In genomic region chr5:179612577-179613459, GRCh38 we compare ENCODE assay signal across 12 cellular contexts. TPM values are rescaled to one million over a fixed set of nuclear protein-coding genes. Genes with fewer than 3 reads are reported as not detected.
DNase-seq lines count a peak whose midpoint lies in the region; ATAC-seq and TF ChIP-seq lines count a peak whose summit lies in the region.
"Had no signal": no experiment of that assay in that cellular context is flagged by ENCODE, and none has a peak within 500 bp of the region (broad histone marks: within the 10 kb centered on the region; RNA-seq: fewer than 3 reads in every experiment).

No MANE protein-coding gene starts in this region.

- H3K9me3 Mint-ChIP-seq in H9 (no peaks in the 10 kb centered on the region; a peak in 1 of 5 replicates), natural killer cell (no peaks in the 10 kb centered on the region)
- H3K9me3 Mint-ChIP-seq in activated T-cell treated with anti-CD3 and anti-CD28 coated beads, Interleukin-2, amount 50 U/mL, for 72 hours, result no peaks in the 10 kb centered on the region

- H3K4me3 Mint-ChIP-seq in H9, result peak overlapping the region in 1 of 2 experiments; percentile 22; a peak in 1 of 5 replicates
- peak overlapping the region in 1 of 2 donors; percentile 17 for H3K4me3 Mint-ChIP-seq in activated T-cell treated with anti-CD3 and anti-CD28 coated beads, Interleukin-2, amount 50 U/mL, for 72 hours
- peak overlapping the region; percentile 38 for H3K4me3 Mint-ChIP-seq in natural killer cell

- TF ChIP-seq CTCF in H9 (conservative IDR thresholded peaks at IDR 0.05) (no peak), natural killer cell (IDR thresholded peaks at IDR 0.05) (no peak)

- no peak overlapping the region for H2BK120ac ChIP-seq in H9 (ENCODE audit: low read depth, low read length, poor library complexity, severe bottlenecking)

- peaks cover 24 to 33% of the 10 kb centered on the region in 2 experiments for H3K4me1 Mint-ChIP-seq in H9
- H3K4me1 Mint-ChIP-seq in activated T-cell treated with anti-CD3 and anti-CD28 coated beads, Interleukin-2, amount 50 U/mL, for 72 hours (ENCODE audit: low read depth), result peaks cover 85% of the 10 kb centered on the region
- peaks cover 62 to 65% of the 10 kb centered on the region in 2 donors for H3K4me1 Mint-ChIP-seq in natural killer cell

- H3K23ac ChIP-seq in H9 (ENCODE audit: insufficient read length, low read depth, low read length), result no peak overlapping the region

- H3K4me1 ChIP-seq in H9 (ENCODE audit: insufficient read depth, low read length), result no peaks in the 10 kb centered on the region

- no peak overlapping the region for H3K14ac ChIP-seq in H9 (ENCODE audit: insufficient read depth, low read length)

- H2BK15ac ChIP-seq in H9 (ENCODE audit: low read depth, low read length), result no peak overlapping the region

- H3K9me3 ChIP-seq in H9 (ENCODE audit: control insufficient read depth, low read depth, low read length), result no peaks in the 10 kb centered on the region
- H3K9me3 ChIP-seq: heart right ventricle, SJSA1 had no signal

- no peak overlapping the region for H4K8ac ChIP-seq in H9 (replicated peaks; ENCODE audit: insufficient read length, low read depth, low read length)

- H3K27ac Mint-ChIP-seq in H9, result peak overlapping the region; percentile 29 to 97 (median 92); a peak in 5 of 7 replicates
- H3K27ac Mint-ChIP-seq in activated T-cell treated with anti-CD3 and anti-CD28 coated beads, Interleukin-2, amount 50 U/mL, for 72 hours, result peak overlapping the region; percentile 59
- peak overlapping the region; percentile 57 to 98 for H3K27ac Mint-ChIP-seq in natural killer cell

- H3K27me3 Mint-ChIP-seq in H9 (ENCODE audit: low read depth), result no peaks in the 10 kb centered on the region; the same call in none of the 2 replicates
- H3K27me3 Mint-ChIP-seq in activated T-cell treated with anti-CD3 and anti-CD28 coated beads, Interleukin-2, amount 50 U/mL, for 72 hours (ENCODE audit: low read depth), result no peaks in the 10 kb centered on the region
- H3K27me3 Mint-ChIP-seq in natural killer cell (ENCODE audit: low read depth in 2 of 2), result no peaks in the 10 kb centered on the region

- no peak overlapping the region for H2AFZ ChIP-seq in H9 (ENCODE audit: low read length)

- H3K56ac ChIP-seq in H9 (ENCODE audit: insufficient read length, low read depth, low read length), result no peak overlapping the region

- H3K23me2 ChIP-seq in H9 (ENCODE audit: insufficient read length, low read depth, low read length, poor library complexity, severe bottlenecking), result no peaks in the 10 kb centered on the region

- H3K18ac ChIP-seq in H9 (ENCODE audit: insufficient read length, low read depth, low read length), result no peak overlapping the region

- no peaks in the 10 kb centered on the region for H3K27me3 ChIP-seq in H9 (ENCODE audit: insufficient read depth, low read length)
- H3K27me3 ChIP-seq: heart right ventricle, SJSA1 had no signal

- ATAC-seq in activated T-cell treated with anti-CD3 and anti-CD28 coated beads, Interleukin-2, amount 50 U/mL, for 72 hours (replicated peaks in 1 of 2), result peak in 1 of 2 donors; percentile 1
- no peak for ATAC-seq in natural killer cell
- ATAC-seq in GM21825 (IDR thresholded peaks at IDR 0.05; ENCODE audit: unreplicated experiment), result no peak
- ATAC-seq: heart right ventricle had no signal

- no peak overlapping the region for H4K5ac ChIP-seq in H9 (ENCODE audit: insufficient read length, low read depth, low read length)

- no peak overlapping the region for H2BK20ac ChIP-seq in H9 (ENCODE audit: low read depth, low read length, poor library complexity, severe bottlenecking)

- H2BK12ac ChIP-seq in H9 (ENCODE audit: insufficient read length, low read depth, low read length), result no peak overlapping the region

- DNase-seq in DMS 273 (lab: John Stamatoyannopoulos, UW; ENCODE audit: unreplicated experiment), result peak; percentile 69
- no peak for DNase-seq in H9
- DNase-seq in activated T-cell treated with anti-CD3 and anti-CD28 coated beads, Interleukin-2, amount 50 U/mL, for 72 hours, result no peak
- no peak for DNase-seq in natural killer cell
- DNase-seq in NCI-H446 (lab: John Stamatoyannopoulos, UW), result no peak
- DNase-seq in cortex of kidney (lab: John Stamatoyannopoulos, UW), result no peak
- DNase-seq: heart right ventricle; midbrain; NCI-H226; stimulated activated naive CD4-positive, alpha-beta T cell treated with Interleukin-2 at 50 U/mL for 16 hours had no signal

- H2AK5ac ChIP-seq in H9 (ENCODE audit: insufficient read length, low read length), result no peak overlapping the region

- H3K4me2 ChIP-seq in H9 (ENCODE audit: insufficient read depth, insufficient read length, low read length), result no peak overlapping the region

- WGBS in H9 (ENCODE audit: extremely low coverage, insufficient read length, low lambda C conversion rate), result no CpG with 5 or more reads among the region's 21 CpGs

- intact Hi-C loops in natural killer cell (cut with micrococcal nuclease), result no loop called here

- H2BK5ac ChIP-seq in H9 (ENCODE audit: insufficient read length, low read length), result no peak overlapping the region

- H3K4ac ChIP-seq in H9 (ENCODE audit: low read depth, low read length), result no peak overlapping the region

- H3K27ac ChIP-seq in H9 (ENCODE audit: insufficient read length, low read depth, low read length), result no peak overlapping the region
- H3K27ac ChIP-seq: heart right ventricle, SJSA1 had no signal

- H3K79me2 ChIP-seq in H9 (ENCODE audit: insufficient read depth, low read length), result peaks cover 2% of the 10 kb centered on the region; the same call in 1 of the 2 replicates

- no peak overlapping the region for H3T11ph ChIP-seq in H9 (ENCODE audit: low read length)

- no peak overlapping the region for H4K91ac ChIP-seq in H9 (ENCODE audit: insufficient read length, low read depth, low read length)

- H4K20me1 ChIP-seq in H9 (ENCODE audit: control insufficient read depth, insufficient read depth, insufficient read length), result no peaks in the 10 kb centered on the region

- peaks cover 7% of the 10 kb centered on the region for H3K79me1 ChIP-seq in H9 (ENCODE audit: insufficient read depth, low read depth, low read length, poor library complexity, severe bottlenecking)

- H3K9ac ChIP-seq in H9 (ENCODE audit: extremely low read depth, insufficient read length, low read length), result no peak overlapping the region

- H3K36me3 Mint-ChIP-seq in H9 (ENCODE audit: insufficient read depth in 1 of 3, low read depth in 3 of 3), result peaks cover 60 to 95% (median 82%) of the 10 kb centered on the region in 3 experiments
- peaks cover 20 to 59% of the 10 kb centered on the region in 2 donors for H3K36me3 Mint-ChIP-seq in activated T-cell treated with anti-CD3 and anti-CD28 coated beads, Interleukin-2, amount 50 U/mL, for 72 hours (ENCODE audit: insufficient read depth in 2 of 2)
- H3K36me3 Mint-ChIP-seq in natural killer cell, result peaks cover 65% of the 10 kb centered on the region

RNA-seq across cellular contexts. Expression of gene HNRNPH1, which starts 10.7 kb away (rescaled TPM):
- total RNA-seq in H9 (2021), result 1,042 and 1,066 TPM in 2 replicates
- total RNA-seq in activated T-cell treated with anti-CD3 and anti-CD28 coated beads, Interleukin-2, amount 50 U/mL, for 72 hours, result 100 to 1,000 TPM; 805 to 958 TPM
- total RNA-seq in natural killer cell, result 1,000 to 10,000 TPM; 1,749 to 2,212 (median 1,853) TPM
